19 cellular contexts compared by ENCODE assay signal in the genomic region with DNA sequence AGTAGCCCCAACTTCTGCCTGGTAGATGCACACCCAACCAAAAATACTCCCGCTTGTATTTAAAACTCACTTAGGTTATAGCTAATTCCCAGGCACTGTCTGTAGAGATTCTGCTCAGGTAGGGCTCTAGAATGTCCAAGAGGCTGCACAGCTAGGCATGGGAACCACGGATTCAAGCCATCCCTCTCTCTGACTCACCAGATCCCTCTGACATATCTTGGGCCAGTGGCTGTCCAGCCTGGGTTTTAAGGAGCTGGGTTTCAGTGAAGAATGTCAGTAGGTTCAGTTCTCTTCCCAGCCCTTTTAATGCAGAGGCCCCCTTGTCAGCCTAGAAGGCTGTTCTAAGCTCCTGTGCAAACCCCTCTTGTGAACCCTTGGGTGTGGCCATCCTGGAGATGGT. TPM values are rescaled to one million over a fixed set of nuclear protein-coding genes. Genes with fewer than 3 reads are reported as not detected.
DNase-seq lines count a peak whose midpoint lies in the region; ATAC-seq, FAIRE-seq and TF ChIP-seq lines count a peak whose summit lies in the region.
"Had no signal": no experiment of that assay in that cellular context is flagged by ENCODE, and none has a peak within 500 bp of the region (broad histone marks: within the 10 kb centered on the region; RNA-seq: fewer than 3 reads in every experiment).

No MANE protein-coding gene starts in this region.

- H3K36me3 Mint-ChIP-seq in MCF 10A (ENCODE audit: insufficient read depth, unreplicated experiment) (no peaks in the 10 kb centered on the region), astrocyte (ENCODE audit: low read depth, unreplicated experiment) (no peaks in the 10 kb centered on the region), natural killer cell (no peaks in the 10 kb centered on the region)

- H3K4me1 ChIP-seq in breast epithelium: no peaks in the 10 kb centered on the region
- H3K4me1 ChIP-seq in astrocyte (ENCODE audit: insufficient read depth, low read length): peaks cover 29% of the 10 kb centered on the region
- H3K4me1 ChIP-seq: uterus had no signal

- peak overlapping the region; percentile 6 for H3K4me2 ChIP-seq in astrocyte (ENCODE audit: low read length)

- H3K4me3 ChIP-seq in breast epithelium (no peak overlapping the region), astrocyte (ENCODE audit: insufficient read depth, low read depth, low read length) (no peak overlapping the region)
- H3K4me3 ChIP-seq: esophagus muscularis mucosa, uterus had no signal

- no peaks in the 10 kb centered on the region for H4K20me1 ChIP-seq in astrocyte (ENCODE audit: insufficient read depth, low read length)

- ATAC-seq in GM21423 (IDR thresholded peaks at IDR 0.05; ENCODE audit: unreplicated experiment) (no peak), natural killer cell (no peak), GM21737 (IDR thresholded peaks at IDR 0.05; ENCODE audit: unreplicated experiment) (no peak), GM18505 (IDR thresholded peaks at IDR 0.05; ENCODE audit: unreplicated experiment) (no peak)
- ATAC-seq: naive thymus-derived CD8-positive, alpha-beta T cell had no signal

- H3K9me3 ChIP-seq in breast epithelium (no peaks in the 10 kb centered on the region), astrocyte (ENCODE audit: insufficient read depth, low read depth, low read length) (no peaks in the 10 kb centered on the region)
- H3K9me3 ChIP-seq: esophagus muscularis mucosa, uterus had no signal

- TF ChIP-seq POLR2A in breast epithelium (IDR thresholded peaks at IDR 0.05) (no peak), GM18505 (IDR thresholded peaks at IDR 0.05; ENCODE audit: borderline replicate concordance, extremely low read depth, insufficient read depth, insufficient read length) (no peak)

- H3K36me3 ChIP-seq in breast epithelium: no peaks in the 10 kb centered on the region
- no peaks in the 10 kb centered on the region for H3K36me3 ChIP-seq in astrocyte (ENCODE audit: insufficient read depth, low read length)
- H3K36me3 ChIP-seq: esophagus muscularis mucosa, uterus had no signal

- no peak for TF ChIP-seq CTCF in MCF 10A (IDR thresholded peaks at IDR 0.05; ENCODE audit: unreplicated experiment)
- TF ChIP-seq CTCF in breast epithelium (IDR thresholded peaks at IDR 0.05): no peak
- no peak for TF ChIP-seq CTCF in astrocyte (IDR thresholded peaks at IDR 0.05; ENCODE audit: insufficient read depth, low read depth, low read length)
- TF ChIP-seq CTCF in natural killer cell (IDR thresholded peaks at IDR 0.05): no peak

- FAIRE-seq in astrocyte (lab: Jason Lieb, UNC): no peak

- no peak overlapping the region for H2AFZ ChIP-seq in astrocyte (ENCODE audit: low read depth, low read length)

- POLR2A ChIA-PET in MCF 10A (lab: Yijun Ruan, JAX): interaction anchor here (0.6 to 2.4 kb wide), 6 partner anchors 13 to 114 kb away, joined by 3 to 11 read pairs (median 4); a partner anchor contains a TSS

- H3K27ac ChIP-seq in breast epithelium: peak overlapping the region in 1 of 2 donors; percentile 12
- peak overlapping the region; percentile 90 for H3K27ac ChIP-seq in astrocyte (ENCODE audit: low read depth, low read length)
- H3K27ac ChIP-seq: esophagus muscularis mucosa, uterus had no signal

- H3K27ac Mint-ChIP-seq in MCF 10A (ENCODE audit: low read depth, unreplicated experiment) (no peak overlapping the region), astrocyte (ENCODE audit: unreplicated experiment) (peak overlapping the region; percentile 75), natural killer cell (no peak overlapping the region)

- no peaks in the 10 kb centered on the region for H3K27me3 ChIP-seq in breast epithelium
- no peaks in the 10 kb centered on the region for H3K27me3 ChIP-seq in astrocyte (ENCODE audit: insufficient read depth, low read length)
- H3K27me3 ChIP-seq: esophagus muscularis mucosa, uterus had no signal

- no TSS peak for BruUV-seq in MCF 10A (replicated peaks; lab: Mats Ljungman, UMichigan)

- H3K9me3 Mint-ChIP-seq in MCF 10A (ENCODE audit: unreplicated experiment) (peaks cover 7% of the 10 kb centered on the region), astrocyte (ENCODE audit: unreplicated experiment) (peaks cover 5% of the 10 kb centered on the region), natural killer cell (no peaks in the 10 kb centered on the region)

- H3K4me3 Mint-ChIP-seq in MCF 10A (ENCODE audit: unreplicated experiment): peak overlapping the region; percentile 33
- H3K4me3 Mint-ChIP-seq in astrocyte (ENCODE audit: unreplicated experiment): no peak overlapping the region
- H3K4me3 Mint-ChIP-seq in natural killer cell: no peak overlapping the region
- H3K4me3 Mint-ChIP-seq: CD4-positive, alpha-beta memory T cell; naive thymus-derived CD8-positive, alpha-beta T cell had no signal

- H3K79me2 ChIP-seq in astrocyte (ENCODE audit: insufficient read depth, low read length): no peaks in the 10 kb centered on the region

- peak; percentile 37 for DNase-seq in MCF 10A (ENCODE audit: unreplicated experiment)
- DNase-seq in breast epithelium (ENCODE audit: low spot score in 2 of 2): no peak
- peak; percentile 72 for DNase-seq in astrocyte (ENCODE audit: low read depth)
- peak; percentile 72 for DNase-seq in iris pigment epithelial cell (ENCODE audit: low read depth)
- no peak for DNase-seq in natural killer cell
- DNase-seq: CD4-positive, alpha-beta memory T cell; cerebellar nuclear complex; islet precursor cell; KG1; naive thymus-derived CD8-positive, alpha-beta T cell; NCI-H1930; NCI-H345; stimulated activated CD4-positive, alpha-beta T cell treated with anti-CD3 and anti-CD28 coated beads, Interleukin-4, amount 100 ng/mL, for 24 hours; T-helper 9 cell; uterus had no signal

- intact Hi-C loops in MCF 10A (cut with micrococcal nuclease) (no loop called here), breast epithelium (cut with DNase I; ENCODE audit: low total_unique reads) (no loop called here), natural killer cell (cut with micrococcal nuclease) (no loop called here)

- CTCF ChIA-PET in MCF 10A (lab: Yijun Ruan, JAX): interaction anchor here (0.6 to 2.5 kb wide), 7 partner anchors 9 to 433 kb away, joined by 3 to 11 read pairs (median 4); no protein-coding TSS in a partner anchor

- H3K27me3 Mint-ChIP-seq in MCF 10A (ENCODE audit: insufficient read depth, unreplicated experiment): no peaks in the 10 kb centered on the region
- no peaks in the 10 kb centered on the region for H3K27me3 Mint-ChIP-seq in astrocyte (ENCODE audit: low read depth, unreplicated experiment)
- peaks cover 14 to 17% of the 10 kb centered on the region in 2 donors for H3K27me3 Mint-ChIP-seq in natural killer cell (ENCODE audit: low read depth in 2 of 2)

- peaks cover 35% of the 10 kb centered on the region for H3K4me1 Mint-ChIP-seq in MCF 10A (ENCODE audit: insufficient read depth, unreplicated experiment)
- H3K4me1 Mint-ChIP-seq in astrocyte (ENCODE audit: low read depth, unreplicated experiment): peaks cover 36% of the 10 kb centered on the region
- no peaks in the 10 kb centered on the region for H3K4me1 Mint-ChIP-seq in natural killer cell

- H3K9ac ChIP-seq in astrocyte (ENCODE audit: low read length): peak overlapping the region; percentile 68

RNA-seq across cellular contexts. Expression of a gene that starts 15.9 kb away (rescaled TPM):
- total RNA-seq in MCF 10A (2022): 5.2 and 6.0 TPM in 2 replicates
- 100 to 1,000 TPM; 127 to 206 (median 136) TPM for total RNA-seq in breast epithelium
- 6.9 and 7.5 TPM in 2 replicates for total RNA-seq in astrocyte
- 1 to 10 TPM in 1 of 3 donors, under 1 TPM in 2; 0.45 to 3.1 (median 0.68) TPM for total RNA-seq in natural killer cell

Comparison
In these comparisons a context has a peak if more than half of its experiments do, and no peak if none do; other contexts are left out.
1. DNase-seq: peak in MCF 10A (single experiment), astrocyte (single experiment) and iris pigment epithelial cell (single experiment); none in breast epithelium (0 of 2) and natural killer cell (single experiment).
2. RNA of a gene that starts 15.9 kb away (total RNA-seq): 127 to 206 TPM in breast epithelium; 6.9 to 7.5 TPM in astrocyte, 5.2 to 6.0 TPM in MCF 10A and 0.45 to 3.1 TPM in natural killer cell; every median in the first group is over 10 times any median in the second.